Comparison of ENCODE assay signal across 8 cellular contexts in the genomic region with DNA sequence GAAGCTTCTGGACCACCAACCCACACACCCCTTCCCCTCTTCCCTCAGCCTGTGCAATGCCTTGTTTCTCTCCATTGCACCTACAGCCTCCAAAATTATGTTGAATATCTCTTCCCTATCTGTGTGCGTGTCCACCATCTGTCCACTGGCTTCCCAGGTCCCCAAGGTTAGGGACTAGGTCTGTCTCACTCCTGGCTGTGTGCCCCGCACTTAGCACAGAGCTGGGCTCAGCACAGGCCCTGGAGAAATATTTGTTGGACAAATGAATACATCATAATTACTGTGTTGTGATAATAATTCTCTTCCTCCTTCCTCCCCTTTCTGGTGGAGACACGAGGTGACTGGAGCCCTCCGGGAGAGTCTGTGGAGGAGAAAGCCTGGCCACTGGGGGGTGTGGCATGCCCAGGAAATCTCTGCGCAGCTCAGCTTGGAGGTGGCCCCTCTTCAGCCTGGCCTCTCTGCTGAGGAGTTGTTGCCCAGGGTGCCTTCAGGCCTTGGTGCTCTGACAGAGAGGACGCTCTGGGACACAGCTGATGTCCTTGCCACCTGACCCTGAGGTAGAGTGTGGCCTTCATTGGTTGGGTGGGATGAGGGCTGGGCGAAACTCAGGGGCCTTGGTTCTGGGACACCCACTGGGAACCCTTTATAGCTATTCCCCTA. TPM values are rescaled to one million over a fixed set of nuclear protein-coding genes. Genes with fewer than 3 reads are reported as not detected.
DNase-seq lines count a peak whose midpoint lies in the region; ATAC-seq, FAIRE-seq and TF ChIP-seq lines count a peak whose summit lies in the region.

No MANE protein-coding gene starts in this region.

- no peaks in the 10 kb centered on the region for H3K36me3 ChIP-seq in osteoblast (ENCODE audit: insufficient read depth, low read length)
- H3K36me3 ChIP-seq in Peyer's patch = peaks cover 0 to 3% (median 0%) of the 10 kb centered on the region in 3 donors

- no peak for FAIRE-seq in D721Med (lab: Jason Lieb, UNC)

- no peak for TF ChIP-seq POLR2A in Peyer's patch (IDR thresholded peaks at IDR 0.05)

- H3K4me3 ChIP-seq in fibroblast of villous mesenchyme (ENCODE audit: low read depth, low read length) = no peak overlapping the region
- no peak overlapping the region for H3K4me3 ChIP-seq in osteoblast (ENCODE audit: insufficient read depth, low read length)
- no peak overlapping the region for H3K4me3 ChIP-seq in Peyer's patch

- H3K27me3 ChIP-seq in osteoblast (ENCODE audit: insufficient read depth, low read length) (no peaks in the 10 kb centered on the region), Peyer's patch (no peaks in the 10 kb centered on the region)

- peak; percentile 23 for TF ChIP-seq CTCF in D721Med (IDR thresholded peaks at IDR 0.05; ENCODE audit: insufficient read depth, missing control alignments)
- peak; percentile 44 for TF ChIP-seq CTCF in fibroblast of villous mesenchyme (IDR thresholded peaks at IDR 0.05; ENCODE audit: insufficient read depth, low read depth, low read length)
- TF ChIP-seq CTCF in osteoblast (IDR thresholded peaks at IDR 0.05; ENCODE audit: extremely low read depth, low read depth, low read length) = peak; percentile 31
- no peak for TF ChIP-seq CTCF in Peyer's patch (IDR thresholded peaks at IDR 0.05)

- H3K4me1 ChIP-seq in osteoblast (ENCODE audit: insufficient read depth, low read length) = peaks cover 16% of the 10 kb centered on the region
- H3K4me1 ChIP-seq in Peyer's patch = peaks cover 0 to 14% (median 5%) of the 10 kb centered on the region in 4 donors

- no peak overlapping the region for H3K4me2 ChIP-seq in osteoblast (ENCODE audit: insufficient read depth, low read length)

- peaks cover 10% of the 10 kb centered on the region for H4K20me1 ChIP-seq in osteoblast (ENCODE audit: insufficient read depth, low read length)

- H3K9me3 ChIP-seq in osteoblast (ENCODE audit: low read depth, low read length) (no peaks in the 10 kb centered on the region), Peyer's patch (no peaks in the 10 kb centered on the region)

- no peak overlapping the region for H2AFZ ChIP-seq in osteoblast (ENCODE audit: low read length)

- peaks cover 15% of the 10 kb centered on the region for H3K79me2 ChIP-seq in osteoblast (ENCODE audit: insufficient read depth, low read length)

- no peak for ATAC-seq in GM21786 (IDR thresholded peaks at IDR 0.05; ENCODE audit: unreplicated experiment)

- H3K27ac ChIP-seq in osteoblast (ENCODE audit: low read depth, low read length) (no peak overlapping the region), Peyer's patch (peak overlapping the region in 1 of 4 donors; percentile 0)

- DNase-seq in D721Med (ENCODE audit: insufficient read length, low spot score) (no peak), RPMI8226 (peak; percentile 23), fibroblast of villous mesenchyme (ENCODE audit: low read depth) (peak; percentile 21), osteoblast (ENCODE audit: insufficient read length, low spot score, missing footprints) (no peak), NCI-H187 treated with DMSO at 0.1 percent for 48 hours (lab: John Stamatoyannopoulos, UW) (no peak), Peyer's patch (no peak)
- DNase-seq in central memory CD4-positive, alpha-beta T cell = no peak

RNA-seq across cellular contexts. Expression of a gene that starts 3.3 kb away (rescaled TPM):
- total RNA-seq in fibroblast of villous mesenchyme = 29.0 and 31.5 TPM in 2 replicates
- 22.8 and 30.6 TPM in 2 replicates for total RNA-seq in osteoblast
- total RNA-seq in Peyer's patch = 10 to 100 TPM; 27.8 to 46.2 (median 36.8) TPM

Comparison
In these comparisons a context has a peak if more than half of its experiments do, and no peak if none do; other contexts are left out.
1. DNase-seq: peak in RPMI8226 (single experiment) and fibroblast of villous mesenchyme (single experiment); none in D721Med (single experiment), osteoblast (single experiment), NCI-H187 treated with DMSO at 0.1 percent for 48 hours (single experiment), central memory CD4-positive, alpha-beta T cell (single experiment) and Peyer's patch (0 of 3).
2. CTCF ChIP-seq: peak in D721Med (single experiment), fibroblast of villous mesenchyme (single experiment) and osteoblast (single experiment); none in Peyer's patch (0 of 6).